ENCODE assay signal across 13 cellular contexts in genomic region chr20:855466-856360, GRCh38. TPM values are rescaled to one million over a fixed set of nuclear protein-coding genes. Genes with fewer than 3 reads are reported as not detected.
DNase-seq lines count a peak whose midpoint lies in the region; ATAC-seq lines count a peak whose summit lies in the region.
"Had no signal": no experiment of that assay in that cellular context is flagged by ENCODE, and none has a peak within 500 bp of the region (broad histone marks: within the 10 kb centered on the region; RNA-seq: fewer than 3 reads in every experiment).

No MANE protein-coding gene starts in this region.

- H3K4me1 Mint-ChIP-seq in activated naive CD4-positive, alpha-beta T cell treated with anti-CD3 and anti-CD28 coated beads for 36 hours (ENCODE audit: low read depth), result peaks cover 64% of the 10 kb centered on the region
- H3K4me1 Mint-ChIP-seq in stimulated activated effector memory CD8-positive, alpha-beta T cell treated with anti-CD3 and anti-CD28 coated beads, Interleukin-12 subunit alpha, Interleukin-12 subunit beta, amount 100 ng/mL, for 72 hours, result peaks cover 87% of the 10 kb centered on the region

- intact Hi-C loops in activated naive CD4-positive, alpha-beta T cell treated with anti-CD3 and anti-CD28 coated beads for 36 hours (cut with micrococcal nuclease), result loop anchor here (1.0 to 2.0 kb wide), 2 partner anchors 22 to 25 kb away; partner anchors contain the start of gene FAM110A

- 0 out of 2 replicates have a peak, but pooled peaks cover 2% of the 10 kb centered on the region for H3K36me3 ChIP-seq in SJSA1
- H3K36me3 ChIP-seq: colonic mucosa had no signal

- DNase-seq in activated naive CD4-positive, alpha-beta T cell treated with anti-CD3 and anti-CD28 coated beads for 36 hours, result peak; percentile 19
- no peak for DNase-seq in activated naive CD4-positive, alpha-beta T cell (lab: John Stamatoyannopoulos, UW)
- peak in 1 of 2 experiments; percentile 18 for DNase-seq in SJSA1 (ENCODE audit: low read depth in 1 of 2, low spot score in 2 of 2)
- DNase-seq in stimulated activated effector memory CD8-positive, alpha-beta T cell treated with anti-CD3 and anti-CD28 coated beads, Interleukin-12 subunit alpha, Interleukin-12 subunit beta, amount 100 ng/mL, for 72 hours (ENCODE audit: low spot score in 2 of 2), result no peak
- DNase-seq in pons (ENCODE audit: low spot score), result no peak
- DNase-seq in T1000 (lab: John Stamatoyannopoulos, UW), result no peak
- DNase-seq: colonic mucosa; NCI-H2029 treated with DMSO at 0.1 percent for 48 hours; NK-92 treated with Interleukin-12 subunit alpha and Interleukin-12 subunit beta, amount 100 ng/mL, for 24 hours had no signal

- ATAC-seq in esophagus mucosa, result peak; percentile 33
- no peak for ATAC-seq in stimulated activated effector memory CD8-positive, alpha-beta T cell treated with anti-CD3 and anti-CD28 coated beads, Interleukin-12 subunit alpha, Interleukin-12 subunit beta, amount 100 ng/mL, for 72 hours
- no peak for ATAC-seq in HG02610 (IDR thresholded peaks at IDR 0.05; ENCODE audit: unreplicated experiment)

- H3K9me3 Mint-ChIP-seq in activated naive CD4-positive, alpha-beta T cell treated with anti-CD3 and anti-CD28 coated beads for 36 hours, result no peaks in the 10 kb centered on the region
- H3K9me3 Mint-ChIP-seq in stimulated activated effector memory CD8-positive, alpha-beta T cell treated with anti-CD3 and anti-CD28 coated beads, Interleukin-12 subunit alpha, Interleukin-12 subunit beta, amount 100 ng/mL, for 72 hours, result peaks cover 3% of the 10 kb centered on the region

- no peaks in the 10 kb centered on the region for H3K27me3 Mint-ChIP-seq in activated naive CD4-positive, alpha-beta T cell treated with anti-CD3 and anti-CD28 coated beads for 36 hours (ENCODE audit: low read depth)

- no peak overlapping the region for H3K4me3 ChIP-seq in SJSA1
- H3K4me3 ChIP-seq: colonic mucosa, SK-N-MC had no signal

- H3K27me3 ChIP-seq in SJSA1 (replicated peaks), result no peaks in the 10 kb centered on the region
- H3K27me3 ChIP-seq: colonic mucosa had no signal

- no peak overlapping the region for H3K4me3 Mint-ChIP-seq in activated naive CD4-positive, alpha-beta T cell treated with anti-CD3 and anti-CD28 coated beads for 36 hours
- peak overlapping the region; percentile 41 for H3K4me3 Mint-ChIP-seq in stimulated activated effector memory CD8-positive, alpha-beta T cell treated with anti-CD3 and anti-CD28 coated beads, Interleukin-12 subunit alpha, Interleukin-12 subunit beta, amount 100 ng/mL, for 72 hours

- no peaks in the 10 kb centered on the region for H3K36me3 Mint-ChIP-seq in activated naive CD4-positive, alpha-beta T cell treated with anti-CD3 and anti-CD28 coated beads for 36 hours (ENCODE audit: low read depth)
- peaks cover 5% of the 10 kb centered on the region for H3K36me3 Mint-ChIP-seq in stimulated activated effector memory CD8-positive, alpha-beta T cell treated with anti-CD3 and anti-CD28 coated beads, Interleukin-12 subunit alpha, Interleukin-12 subunit beta, amount 100 ng/mL, for 72 hours

- CTCF ChIA-PET in activated naive CD4-positive, alpha-beta T cell treated with anti-CD3 and anti-CD28 coated beads for 36 hours (lab: Charles Lee), result interaction anchor here (1.2 to 3.2 kb wide), 3 partner anchors 9 to 37 kb away, joined by 5 to 11 read pairs (median 5); partner anchors contain the start of gene FAM110A

- peaks cover 41% of the 10 kb centered on the region for H3K4me1 ChIP-seq in SJSA1 (replicated peaks)
- H3K4me1 ChIP-seq: colonic mucosa had no signal

- peak overlapping the region; percentile 59 for H3K27ac ChIP-seq in SJSA1
- H3K27ac ChIP-seq: colonic mucosa, parathyroid adenoma, SK-N-MC had no signal

- H3K27ac Mint-ChIP-seq in activated naive CD4-positive, alpha-beta T cell treated with anti-CD3 and anti-CD28 coated beads for 36 hours, result peak overlapping the region; percentile 33
- peak overlapping the region; percentile 24 for H3K27ac Mint-ChIP-seq in stimulated activated effector memory CD8-positive, alpha-beta T cell treated with anti-CD3 and anti-CD28 coated beads, Interleukin-12 subunit alpha, Interleukin-12 subunit beta, amount 100 ng/mL, for 72 hours

- no peaks in the 10 kb centered on the region for H3K9me3 ChIP-seq in SJSA1 (replicated peaks)
- H3K9me3 ChIP-seq: colonic mucosa had no signal

RNA-seq across cellular contexts. Expression of gene FAM110A, which starts 22.2 kb away (rescaled TPM):
- total RNA-seq in activated naive CD4-positive, alpha-beta T cell treated with anti-CD3 and anti-CD28 coated beads for 36 hours, result 10 to 100 TPM; 15.4 to 16.2 TPM
- total RNA-seq in SJSA1 (2014; rRNA removed; shearing (Covaris generic)), result 6.4 and 11.5 TPM in 2 replicates
- 32.8 TPM for total RNA-seq in esophagus mucosa
